Comparison of ENCODE assay signal across 1 cellular context in the genomic region with DNA sequence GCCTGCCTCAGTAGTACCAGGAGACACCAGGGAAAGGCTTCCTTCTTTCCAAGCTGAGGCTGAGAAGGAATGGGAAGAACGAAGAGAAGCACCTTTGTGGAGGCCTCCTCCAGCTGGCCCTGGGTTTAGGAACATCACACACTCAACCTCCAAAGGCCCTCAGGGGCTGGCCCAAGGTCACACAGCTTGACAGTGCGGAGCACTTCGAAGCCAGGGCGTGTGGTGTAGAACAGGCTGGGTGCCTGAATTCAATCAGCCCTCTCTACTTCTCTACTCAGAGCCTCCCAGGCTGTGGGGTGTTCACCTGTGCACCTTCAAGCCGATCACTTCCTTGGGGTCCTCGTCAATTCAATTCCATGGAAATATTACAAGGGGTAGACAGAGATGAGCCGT.
TF ChIP-seq lines count a peak whose summit lies in the region.

No MANE protein-coding gene starts in this region.

TF ChIP-seq in neural cell, 6 proteins besides CTCF, POLR2A, EP300 and RAD21:
- TF ChIP-seq, protein P1, sequence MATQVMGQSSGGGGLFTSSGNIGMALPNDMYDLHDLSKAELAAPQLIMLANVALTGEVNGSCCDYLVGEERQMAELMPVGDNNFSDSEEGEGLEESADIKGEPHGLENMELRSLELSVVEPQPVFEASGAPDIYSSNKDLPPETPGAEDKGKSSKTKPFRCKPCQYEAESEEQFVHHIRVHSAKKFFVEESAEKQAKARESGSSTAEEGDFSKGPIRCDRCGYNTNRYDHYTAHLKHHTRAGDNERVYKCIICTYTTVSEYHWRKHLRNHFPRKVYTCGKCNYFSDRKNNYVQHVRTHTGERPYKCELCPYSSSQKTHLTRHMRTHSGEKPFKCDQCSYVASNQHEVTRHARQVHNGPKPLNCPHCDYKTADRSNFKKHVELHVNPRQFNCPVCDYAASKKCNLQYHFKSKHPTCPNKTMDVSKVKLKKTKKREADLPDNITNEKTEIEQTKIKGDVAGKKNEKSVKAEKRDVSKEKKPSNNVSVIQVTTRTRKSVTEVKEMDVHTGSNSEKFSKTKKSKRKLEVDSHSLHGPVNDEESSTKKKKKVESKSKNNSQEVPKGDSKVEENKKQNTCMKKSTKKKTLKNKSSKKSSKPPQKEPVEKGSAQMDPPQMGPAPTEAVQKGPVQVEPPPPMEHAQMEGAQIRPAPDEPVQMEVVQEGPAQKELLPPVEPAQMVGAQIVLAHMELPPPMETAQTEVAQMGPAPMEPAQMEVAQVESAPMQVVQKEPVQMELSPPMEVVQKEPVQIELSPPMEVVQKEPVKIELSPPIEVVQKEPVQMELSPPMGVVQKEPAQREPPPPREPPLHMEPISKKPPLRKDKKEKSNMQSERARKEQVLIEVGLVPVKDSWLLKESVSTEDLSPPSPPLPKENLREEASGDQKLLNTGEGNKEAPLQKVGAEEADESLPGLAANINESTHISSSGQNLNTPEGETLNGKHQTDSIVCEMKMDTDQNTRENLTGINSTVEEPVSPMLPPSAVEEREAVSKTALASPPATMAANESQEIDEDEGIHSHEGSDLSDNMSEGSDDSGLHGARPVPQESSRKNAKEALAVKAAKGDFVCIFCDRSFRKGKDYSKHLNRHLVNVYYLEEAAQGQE (IDR thresholded peaks at IDR 0.05; ENCODE audit: borderline replicate concordance): no peak
- TF ChIP-seq TAF1 (IDR thresholded peaks at IDR 0.05; ENCODE audit: low read depth) (no peak), SMC3 (conservative IDR thresholded peaks at IDR 0.05; ENCODE audit: poor library complexity) (no peak), EZH2 (IDR thresholded peaks at IDR 0.05; ENCODE audit: borderline replicate concordance, insufficient read depth, low read length, poor library complexity, severe bottlenecking) (no peak), MXI1 (conservative IDR thresholded peaks at IDR 0.05; ENCODE audit: poor library complexity, severe bottlenecking) (no peak), POLR2AphosphoS5 (IDR thresholded peaks at IDR 0.05) (no peak)
TF ChIP-seq in neural cell: peak in this region for 0.
